ENCODE assay signal across 14 cellular contexts in the genomic region with DNA sequence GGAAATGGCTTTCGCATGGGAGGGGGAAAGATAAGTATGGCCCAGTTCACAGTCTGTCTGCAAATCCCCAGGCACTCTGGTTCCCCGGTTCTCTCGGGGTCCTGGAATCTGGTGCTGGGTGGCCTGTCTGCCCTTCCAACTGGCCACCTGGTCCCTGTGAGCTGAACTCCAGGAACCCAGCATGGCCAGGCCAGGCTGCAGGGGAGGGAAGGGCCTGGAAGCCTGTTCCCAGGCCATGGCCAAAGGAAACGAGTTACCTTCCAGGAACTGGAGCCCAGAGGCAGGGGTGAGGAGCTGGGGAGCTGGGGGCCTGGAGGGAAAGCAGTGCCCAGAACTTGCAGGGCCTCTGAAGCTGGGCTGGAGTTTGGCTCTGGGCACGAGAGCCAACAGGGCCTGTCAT. TPM values are rescaled to one million over a fixed set of nuclear protein-coding genes. Genes with fewer than 3 reads are reported as not detected.
"Had no signal": no experiment of that assay in that cellular context is flagged by ENCODE, and none has a peak within 500 bp of the region (broad histone marks: within the 10 kb centered on the region; RNA-seq: fewer than 3 reads in every experiment).

No MANE protein-coding gene starts in this region.

- H3K27ac ChIP-seq: thyroid gland had no signal

- H3K4me3 Mint-ChIP-seq: activated CD4-positive, alpha-beta memory T cell treated with anti-CD3 and anti-CD28 coated beads, Interleukin-2, amount 10 ng/mL, durations not matched to agents 7 days and 5 days; activated naive CD4-positive, alpha-beta T cell treated with anti-CD3 and anti-CD28 coated beads for 36 hours; endodermal cell; natural killer cell treated with Interleukin-12 subunit alpha and Interleukin-12 subunit beta and Interleukin-15 and Interleukin-18, amount 100 ng/mL, for 72 hours; stimulated activated naive CD8-positive, alpha-beta T cell treated with anti-CD3 and anti-CD28 coated beads, Interleukin-15, amount 100 ng/mL, for 72 hours had no signal

- H3K4me3 ChIP-seq: ovary, thyroid gland had no signal

- ATAC-seq: stimulated activated naive CD8-positive, alpha-beta T cell treated with anti-CD3 and anti-CD28 coated beads, Interleukin-15, amount 100 ng/mL, for 72 hours had no signal

- H3K4me1 Mint-ChIP-seq: activated CD4-positive, alpha-beta memory T cell treated with anti-CD3 and anti-CD28 coated beads, Interleukin-2, amount 10 ng/mL, durations not matched to agents 7 days and 5 days; endodermal cell; stimulated activated naive CD8-positive, alpha-beta T cell treated with anti-CD3 and anti-CD28 coated beads, Interleukin-15, amount 100 ng/mL, for 72 hours had no signal

- H3K9me3 ChIP-seq: ovary, thyroid gland had no signal

- H3K36me3 ChIP-seq: ovary, thyroid gland had no signal

- DNase-seq: activated CD4-positive, alpha-beta memory T cell treated with anti-CD3 and anti-CD28 coated beads, Interleukin-2, amount 10 ng/mL, durations not matched to agents 7 days and 5 days; activated CD8-positive, alpha-beta memory T cell treated with anti-CD3 and anti-CD28 coated beads, Interleukin-2, amount 50 U/mL, for 4 hours; activated naive CD4-positive, alpha-beta T cell treated with anti-CD3 and anti-CD28 coated beads for 36 hours; endodermal cell; hypothalamus; ovary; stimulated activated CD4-positive, alpha-beta T cell treated with anti-CD3 and anti-CD28 coated beads, Interleukin-15, amount 100 ng/mL, for 24 hours; stimulated activated CD4-positive, alpha-beta T cell treated with anti-CD3 and anti-CD28 coated beads, Interleukin-4, amount 100 ng/mL, for 4 hours; stimulated activated naive CD8-positive, alpha-beta T cell treated with anti-CD3 and anti-CD28 coated beads, Interleukin-15, amount 100 ng/mL, for 72 hours; thyroid gland had no signal

- H3K27ac Mint-ChIP-seq: activated CD4-positive, alpha-beta memory T cell treated with anti-CD3 and anti-CD28 coated beads, Interleukin-2, amount 10 ng/mL, durations not matched to agents 7 days and 5 days; activated naive CD4-positive, alpha-beta T cell treated with anti-CD3 and anti-CD28 coated beads for 36 hours; endodermal cell; natural killer cell treated with Interleukin-12 subunit alpha and Interleukin-12 subunit beta and Interleukin-15 and Interleukin-18, amount 100 ng/mL, for 72 hours; stimulated activated naive CD8-positive, alpha-beta T cell treated with anti-CD3 and anti-CD28 coated beads, Interleukin-15, amount 100 ng/mL, for 72 hours had no signal

- H3K27me3 ChIP-seq: ovary, thyroid gland had no signal

RNA-seq across cellular contexts. Expression of a gene that starts 19.1 kb away (rescaled TPM):
- total RNA-seq: activated CD4-positive, alpha-beta memory T cell treated with anti-CD3 and anti-CD28 coated beads, Interleukin-2, amount 10 ng/mL, durations not matched to agents 7 days and 5 days; activated naive CD4-positive, alpha-beta T cell treated with anti-CD3 and anti-CD28 coated beads for 36 hours; dermis microvascular lymphatic vessel endothelial cell; lung microvascular endothelial cell; natural killer cell treated with Interleukin-12 subunit alpha and Interleukin-12 subunit beta and Interleukin-15 and Interleukin-18, amount 100 ng/mL, for 72 hours had no signal
- polyA plus RNA-seq: esophagus had no signal

RNA-seq across cellular contexts. Expression of a gene that starts 23.5 kb away (rescaled TPM):
- total RNA-seq: activated CD4-positive, alpha-beta memory T cell treated with anti-CD3 and anti-CD28 coated beads, Interleukin-2, amount 10 ng/mL, durations not matched to agents 7 days and 5 days; lung microvascular endothelial cell; natural killer cell treated with Interleukin-12 subunit alpha and Interleukin-12 subunit beta and Interleukin-15 and Interleukin-18, amount 100 ng/mL, for 72 hours had no signal

RNA-seq across cellular contexts. Expression of a gene that starts 34.5 kb away (rescaled TPM):
- total RNA-seq: activated CD4-positive, alpha-beta memory T cell treated with anti-CD3 and anti-CD28 coated beads, Interleukin-2, amount 10 ng/mL, durations not matched to agents 7 days and 5 days; activated naive CD4-positive, alpha-beta T cell treated with anti-CD3 and anti-CD28 coated beads for 36 hours; natural killer cell treated with Interleukin-12 subunit alpha and Interleukin-12 subunit beta and Interleukin-15 and Interleukin-18, amount 100 ng/mL, for 72 hours had no signal

RNA-seq across cellular contexts. Expression of a gene that starts 47.8 kb away (rescaled TPM):
- total RNA-seq: natural killer cell treated with Interleukin-12 subunit alpha and Interleukin-12 subunit beta and Interleukin-15 and Interleukin-18, amount 100 ng/mL, for 72 hours had no signal
